Comparison of ENCODE assay signal across 11 cellular contexts in the genomic region with DNA sequence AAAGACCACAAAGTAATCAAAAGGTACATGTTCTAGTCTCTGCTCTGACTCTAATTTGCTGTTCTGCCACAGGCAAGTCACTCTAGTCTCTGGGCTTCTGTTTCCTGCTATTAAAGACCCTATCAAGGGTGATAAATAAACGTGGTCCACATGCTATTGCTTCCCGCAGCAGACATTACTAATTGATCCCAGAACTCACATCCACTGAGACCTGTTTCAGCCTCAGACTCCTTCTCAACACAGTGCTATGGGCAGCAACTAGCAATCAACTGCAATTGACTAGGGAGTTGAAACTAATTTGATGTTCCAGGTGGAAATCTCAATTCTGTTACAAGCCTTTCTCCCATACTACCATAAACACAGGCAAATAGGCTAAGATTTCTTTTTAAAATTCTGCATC.
"Had no signal": no experiment of that assay in that cellular context is flagged by ENCODE, and none has a peak within 500 bp of the region (broad histone marks: within the 10 kb centered on the region; RNA-seq: fewer than 3 reads in every experiment).

No MANE protein-coding gene starts in this region.

- H3K4me2 ChIP-seq: GM23338 had no signal

- FAIRE-seq: H1, H54 had no signal

- H2AFZ ChIP-seq: GM23248, GM23338 had no signal

- DNase-seq: GM23248, GOT3, H7, H9, HCEC 1CT, HFFc6 had no signal

- H3K4me3 Mint-ChIP-seq: GM23338, H9, HFFc6 had no signal

- H3K36me3 ChIP-seq: HAP-1 had no signal

- H3K27ac Mint-ChIP-seq: GM23338, H9, HFFc6 had no signal

- H3K4me1 ChIP-seq: HAP-1 had no signal

- H3K27ac ChIP-seq: GM23248 had no signal

- H3K9ac ChIP-seq: GM23248 had no signal

- ATAC-seq: GM23338, HCT116 had no signal

- H3K9me3 ChIP-seq: HAP-1 had no signal

- H3K4me3 ChIP-seq: GM23248, GM23338, HAP-1 had no signal

- H3K9me3 Mint-ChIP-seq: GM23338 had no signal
